10 cellular contexts compared by ENCODE assay signal in genomic region chr20:2301164-2301622, GRCh38. TPM values are rescaled to one million over a fixed set of nuclear protein-coding genes. Genes with fewer than 3 reads are reported as not detected.
DNase-seq lines count a peak whose midpoint lies in the region; ATAC-seq and TF ChIP-seq lines count a peak whose summit lies in the region.
"Had no signal": no experiment of that assay in that cellular context is flagged by ENCODE, and none has a peak within 500 bp of the region (broad histone marks: within the 10 kb centered on the region; RNA-seq: fewer than 3 reads in every experiment).

No MANE protein-coding gene starts in this region.

- DNase-seq in activated naive CD4-positive, alpha-beta T cell treated with anti-CD3 and anti-CD28 coated beads for 36 hours: peak; percentile 47
- no peak for DNase-seq in activated naive CD4-positive, alpha-beta T cell treated with anti-CD3 and anti-CD28 coated beads, Interleukin-2, amount 50 U/mL, for 16 hours
- DNase-seq in HT1080 (ENCODE audit: low read depth) (peak; percentile 83), cardiac fibroblast (ENCODE audit: low read depth in 2 of 2) (peak; percentile 8 to 25), pons (ENCODE audit: low spot score) (peak; percentile 48), GM23338 (ENCODE audit: low spot score) (no peak), dedifferentiated amniotic fluid mesenchymal stem cell (ENCODE audit: extremely low spot score) (no peak), 8988T (no peak)

- H3K4me1 ChIP-seq in GM23338 (ENCODE audit: insufficient read depth): peaks cover 8% of the 10 kb centered on the region

- no peak overlapping the region for H3K4me3 ChIP-seq in cardiac fibroblast (replicated peaks in 1 of 2; ENCODE audit: low read depth in 2 of 2, low read length in 2 of 2)
- H3K4me3 ChIP-seq in GM23338: no peak overlapping the region

- peaks cover 8% of the 10 kb centered on the region for H3K4me1 Mint-ChIP-seq in activated naive CD4-positive, alpha-beta T cell treated with anti-CD3 and anti-CD28 coated beads for 36 hours (ENCODE audit: low read depth)
- H3K4me1 Mint-ChIP-seq in GM23338: peaks cover 22% of the 10 kb centered on the region

- no peaks in the 10 kb centered on the region for H3K27me3 ChIP-seq in GM23338 (ENCODE audit: insufficient read depth)

- no peaks in the 10 kb centered on the region for H3F3A ChIP-seq in GM23338 (replicated peaks; ENCODE audit: low read depth)

- H3K9me2 ChIP-seq in GM23338 (ENCODE audit: insufficient read depth): no peaks in the 10 kb centered on the region

- H3K9me3 Mint-ChIP-seq in activated naive CD4-positive, alpha-beta T cell treated with anti-CD3 and anti-CD28 coated beads for 36 hours: no peaks in the 10 kb centered on the region
- H3K9me3 Mint-ChIP-seq in GM23338: no peaks in the 10 kb centered on the region

- H3K79me2 ChIP-seq in GM23338 (replicated peaks; ENCODE audit: insufficient read depth): no peaks in the 10 kb centered on the region

- H3K36me3 Mint-ChIP-seq in activated naive CD4-positive, alpha-beta T cell treated with anti-CD3 and anti-CD28 coated beads for 36 hours (ENCODE audit: low read depth): no peaks in the 10 kb centered on the region
- H3K36me3 Mint-ChIP-seq in GM23338 (ENCODE audit: low read depth): no peaks in the 10 kb centered on the region

- intact Hi-C loops in activated naive CD4-positive, alpha-beta T cell treated with anti-CD3 and anti-CD28 coated beads for 36 hours (cut with micrococcal nuclease): no loop called here

- no peaks in the 10 kb centered on the region for H3K36me3 ChIP-seq in GM23338 (ENCODE audit: insufficient read depth)

- CTCF ChIA-PET in activated naive CD4-positive, alpha-beta T cell treated with anti-CD3 and anti-CD28 coated beads for 36 hours (lab: Charles Lee): interaction anchor here (0.6 kb wide), 1 partner anchor 66 kb away, joined by 3 read pairs; no protein-coding TSS in a partner anchor

- TF ChIP-seq CTCF in cardiac fibroblast (IDR thresholded peaks at IDR 0.05; ENCODE audit: low read depth, low read length): no peak
- TF ChIP-seq CTCF in GM23338 (conservative IDR thresholded peaks at IDR 0.05; ENCODE audit: low read depth in 2 of 2): no peak

- no peak for ATAC-seq in GM23338

- no peak overlapping the region for H3K27ac Mint-ChIP-seq in activated naive CD4-positive, alpha-beta T cell treated with anti-CD3 and anti-CD28 coated beads for 36 hours
- H3K27ac Mint-ChIP-seq in GM23338: no peak overlapping the region

- no peak overlapping the region for H3K4me2 ChIP-seq in GM23338

- H2AFZ ChIP-seq in GM23338: no peak overlapping the region

- no peak overlapping the region for H3K27ac ChIP-seq in GM23338 (ENCODE audit: low read depth)

- H3K4me3 Mint-ChIP-seq in activated naive CD4-positive, alpha-beta T cell treated with anti-CD3 and anti-CD28 coated beads for 36 hours: no peak overlapping the region
- H3K4me3 Mint-ChIP-seq in GM23338: no peak overlapping the region

- no peaks in the 10 kb centered on the region for H4K20me1 ChIP-seq in GM23338 (replicated peaks; ENCODE audit: insufficient read depth)

- no peaks in the 10 kb centered on the region for H3K27me3 Mint-ChIP-seq in activated naive CD4-positive, alpha-beta T cell treated with anti-CD3 and anti-CD28 coated beads for 36 hours (ENCODE audit: low read depth)
- H3K27me3 Mint-ChIP-seq in GM23338 (ENCODE audit: insufficient read depth, low read depth, poor library complexity): peaks cover 7% of the 10 kb centered on the region

TF ChIP-seq in GM23338, 12 proteins besides CTCF, POLR2A, EP300 and RAD21 (continues in another document):
- TF ChIP-seq CREB1 (CRISPR knock-in tag; IDR thresholded peaks at IDR 0.05; ENCODE audit: low read depth) (no peak), STAT1 (IDR thresholded peaks at IDR 0.05; ENCODE audit: unreplicated experiment) (no peak), JUNB (IDR thresholded peaks at IDR 0.05; ENCODE audit: unreplicated experiment) (no peak), NANOG (IDR thresholded peaks at IDR 0.05; ENCODE audit: borderline replicate concordance) (no peak), ZNF331 (CRISPR knock-in tag; IDR thresholded peaks at IDR 0.05; ENCODE audit: low read depth) (no peak)
- TF ChIP-seq, protein P1, sequence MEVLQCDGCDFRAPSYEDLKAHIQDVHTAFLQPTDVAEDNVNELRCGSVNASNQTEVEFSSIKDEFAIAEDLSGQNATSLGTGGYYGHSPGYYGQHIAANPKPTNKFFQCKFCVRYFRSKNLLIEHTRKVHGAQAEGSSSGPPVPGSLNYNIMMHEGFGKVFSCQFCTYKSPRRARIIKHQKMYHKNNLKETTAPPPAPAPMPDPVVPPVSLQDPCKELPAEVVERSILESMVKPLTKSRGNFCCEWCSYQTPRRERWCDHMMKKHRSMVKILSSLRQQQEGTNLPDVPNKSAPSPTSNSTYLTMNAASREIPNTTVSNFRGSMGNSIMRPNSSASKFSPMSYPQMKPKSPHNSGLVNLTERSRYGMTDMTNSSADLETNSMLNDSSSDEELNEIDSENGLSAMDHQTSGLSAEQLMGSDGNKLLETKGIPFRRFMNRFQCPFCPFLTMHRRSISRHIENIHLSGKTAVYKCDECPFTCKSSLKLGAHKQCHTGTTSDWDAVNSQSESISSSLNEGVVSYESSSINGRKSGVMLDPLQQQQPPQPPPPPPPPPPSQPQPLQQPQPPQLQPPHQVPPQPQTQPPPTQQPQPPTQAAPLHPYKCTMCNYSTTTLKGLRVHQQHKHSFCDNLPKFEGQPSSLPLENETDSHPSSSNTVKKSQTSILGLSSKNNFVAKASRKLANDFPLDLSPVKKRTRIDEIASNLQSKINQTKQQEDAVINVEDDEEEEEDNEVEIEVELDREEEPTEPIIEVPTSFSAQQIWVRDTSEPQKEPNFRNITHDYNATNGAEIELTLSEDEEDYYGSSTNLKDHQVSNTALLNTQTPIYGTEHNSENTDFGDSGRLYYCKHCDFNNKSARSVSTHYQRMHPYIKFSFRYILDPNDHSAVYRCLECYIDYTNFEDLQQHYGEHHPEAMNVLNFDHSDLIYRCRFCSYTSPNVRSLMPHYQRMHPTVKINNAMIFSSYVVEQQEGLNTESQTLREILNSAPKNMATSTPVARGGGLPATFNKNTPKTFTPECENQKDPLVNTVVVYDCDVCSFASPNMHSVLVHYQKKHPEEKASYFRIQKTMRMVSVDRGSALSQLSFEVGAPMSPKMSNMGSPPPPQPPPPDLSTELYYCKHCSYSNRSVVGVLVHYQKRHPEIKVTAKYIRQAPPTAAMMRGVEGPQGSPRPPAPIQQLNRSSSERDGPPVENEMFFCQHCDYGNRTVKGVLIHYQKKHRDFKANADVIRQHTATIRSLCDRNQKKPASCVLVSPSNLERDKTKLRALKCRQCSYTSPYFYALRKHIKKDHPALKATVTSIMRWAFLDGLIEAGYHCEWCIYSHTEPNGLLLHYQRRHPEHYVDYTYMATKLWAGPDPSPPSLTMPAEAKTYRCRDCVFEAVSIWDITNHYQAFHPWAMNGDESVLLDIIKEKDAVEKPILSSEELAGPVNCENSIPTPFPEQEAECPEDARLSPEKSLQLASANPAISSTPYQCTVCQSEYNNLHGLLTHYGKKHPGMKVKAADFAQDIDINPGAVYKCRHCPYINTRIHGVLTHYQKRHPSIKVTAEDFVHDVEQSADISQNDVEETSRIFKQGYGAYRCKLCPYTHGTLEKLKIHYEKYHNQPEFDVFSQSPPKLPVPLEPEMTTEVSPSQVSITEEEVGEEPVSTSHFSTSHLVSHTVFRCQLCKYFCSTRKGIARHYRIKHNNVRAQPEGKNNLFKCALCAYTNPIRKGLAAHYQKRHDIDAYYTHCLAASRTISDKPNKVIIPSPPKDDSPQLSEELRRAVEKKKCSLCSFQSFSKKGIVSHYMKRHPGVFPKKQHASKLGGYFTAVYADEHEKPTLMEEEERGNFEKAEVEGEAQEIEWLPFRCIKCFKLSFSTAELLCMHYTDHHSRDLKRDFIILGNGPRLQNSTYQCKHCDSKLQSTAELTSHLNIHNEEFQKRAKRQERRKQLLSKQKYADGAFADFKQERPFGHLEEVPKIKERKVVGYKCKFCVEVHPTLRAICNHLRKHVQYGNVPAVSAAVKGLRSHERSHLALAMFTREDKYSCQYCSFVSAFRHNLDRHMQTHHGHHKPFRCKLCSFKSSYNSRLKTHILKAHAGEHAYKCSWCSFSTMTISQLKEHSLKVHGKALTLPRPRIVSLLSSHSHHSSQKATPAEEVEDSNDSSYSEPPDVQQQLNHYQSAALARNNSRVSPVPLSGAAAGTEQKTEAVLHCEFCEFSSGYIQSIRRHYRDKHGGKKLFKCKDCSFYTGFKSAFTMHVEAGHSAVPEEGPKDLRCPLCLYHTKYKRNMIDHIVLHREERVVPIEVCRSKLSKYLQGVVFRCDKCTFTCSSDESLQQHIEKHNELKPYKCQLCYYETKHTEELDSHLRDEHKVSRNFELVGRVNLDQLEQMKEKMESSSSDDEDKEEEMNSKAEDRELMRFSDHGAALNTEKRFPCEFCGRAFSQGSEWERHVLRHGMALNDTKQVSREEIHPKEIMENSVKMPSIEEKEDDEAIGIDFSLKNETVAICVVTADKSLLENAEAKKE (CRISPR knock-in tag; IDR thresholded peaks at IDR 0.05): no peak

RNA-seq across cellular contexts. Expression of gene TGM3, which starts 5.4 kb away (rescaled TPM):
- not detected for total RNA-seq in activated naive CD4-positive, alpha-beta T cell treated with anti-CD3 and anti-CD28 coated beads for 36 hours
- total RNA-seq in HT1080 (2014; rRNA removed; shearing (Covaris generic)): not detected in 2 replicates
- not detected in 2 replicates for polyA plus RNA-seq in HT1080 (2015; cell fraction: cytosol; rRNA removed)
- not detected in 2 replicates for polyA plus RNA-seq in HT1080 (2015; cell fraction: nucleus; rRNA removed)
- 0.08 TPM in 1 of 2 replicates, not detected in the other for total RNA-seq in GM23338 (2014; rRNA removed; shearing (Covaris generic))
- polyA plus RNA-seq in GM23338 (2016; fragmentation: Nextera tagmentation; extraction: Ambion mirVana): 0.08 TPM in 1 of 2 replicates, not detected in the other
- total RNA-seq: glomerular endothelial cell; T-helper 2 cell treated with Interferon-gamma antibody and Interleukin-4, amounts not matched to agents 100 ng/mL and 5 ng/mL, for 36 hours had no signal

Comparison
In these comparisons a context has a peak if more than half of its experiments do, and no peak if none do; other contexts are left out.
1. DNase-seq: peak in activated naive CD4-positive, alpha-beta T cell treated with anti-CD3 and anti-CD28 coated beads for 36 hours (single experiment), HT1080 (single experiment), cardiac fibroblast (2 of 2) and pons (single experiment); none in activated naive CD4-positive, alpha-beta T cell treated with anti-CD3 and anti-CD28 coated beads, Interleukin-2, amount 50 U/mL, for 16 hours (single experiment), GM23338 (single experiment), dedifferentiated amniotic fluid mesenchymal stem cell (single experiment) and 8988T (single experiment).